ENCODE assay signal across 21 cellular contexts in genomic region chr6:129630606-129631005, GRCh38.
DNase-seq lines count a peak whose midpoint lies in the region; ATAC-seq, FAIRE-seq and TF ChIP-seq lines count a peak whose summit lies in the region.
"Had no signal": no experiment of that assay in that cellular context is flagged by ENCODE, and none has a peak within 500 bp of the region (broad histone marks: within the 10 kb centered on the region; RNA-seq: fewer than 3 reads in every experiment).

No MANE protein-coding gene starts in this region.

- no peaks in the 10 kb centered on the region for H3K27me3 ChIP-seq in K562 (ENCODE audit: control insufficient read depth in 2 of 2, insufficient read depth in 2 of 2, low read length in 2 of 2)
- H3K27me3 ChIP-seq: BE2C had no signal

- H4K20me1 ChIP-seq in K562 (replicated peaks; ENCODE audit: control insufficient read depth, insufficient read depth, low read length): no peaks in the 10 kb centered on the region

- TF ChIP-seq RAD21 in K562 (CRISPR knock-in tag; conservative IDR thresholded peaks at IDR 0.05 in 1 of 2, IDR thresholded peaks at IDR 0.05 in 1 of 2): no peak

- CTCF ChIA-PET in K562 (lab: Yijun Ruan, JAX; ENCODE audit: low intra/inter-chr PET ratio): no interaction called here

- peak; percentile 13 for FAIRE-seq in HTR-8/SVneo (lab: Jason Lieb, UNC)
- no peak for FAIRE-seq in K562 (lab: Jason Lieb, UNC)
- FAIRE-seq: A204.1, GM12891 had no signal

- no peak for TF ChIP-seq POLR2A in K562 (conservative IDR thresholded peaks at IDR 0.05)

- WGBS in K562 (ENCODE audit: insufficient coverage, low coverage, missing lambda C conversion rate): 47% methylated on average over 1 of the region's 1 CpG

- TF ChIP-seq CTCF in K562 (IDR thresholded peaks at IDR 0.05 in 2 of 3, conservative IDR thresholded peaks at IDR 0.05 in 1 of 3; ENCODE audit: insufficient read depth in 2 of 3, low read depth in 1 of 3, low read length in 3 of 3) (no peak), omental fat pad (IDR thresholded peaks at IDR 0.05) (no peak)

- H3K36me3 ChIP-seq in K562 (ENCODE audit: control insufficient read depth, insufficient read depth, low read length): peaks cover 22% of the 10 kb centered on the region
- H3K36me3 ChIP-seq: BE2C had no signal

- in situ Hi-C loops in K562 (cut with MboI): no loop called here

- ATAC-seq in GM21717 (IDR thresholded peaks at IDR 0.05; ENCODE audit: unreplicated experiment): peak; percentile 45
- peak; percentile 46; the same call in 1 of the 3 replicates for ATAC-seq in K562
- peak; percentile 27 for ATAC-seq in omental fat pad (ENCODE audit: low FRiP score)
- ATAC-seq in HG02973 (IDR thresholded peaks at IDR 0.05; ENCODE audit: unreplicated experiment): no peak
- ATAC-seq: GM23338 had no signal

- H3K4me2 ChIP-seq in K562 (ENCODE audit: insufficient read depth, low read length): no peak overlapping the region
- H3K4me2 ChIP-seq: GM23338 had no signal

- POLR2A ChIA-PET in K562 (lab: Yijun Ruan, JAX): interaction anchor here (2.3 kb wide), 1 partner anchor 7 kb away, joined by 7 read pairs; no protein-coding TSS in a partner anchor

- no peaks in the 10 kb centered on the region for H3K9me3 ChIP-seq in K562 (replicated peaks; ENCODE audit: control insufficient read depth, insufficient read depth, low read depth, low read length)
- H3K9me3 ChIP-seq: BE2C had no signal

- H3K9me1 ChIP-seq in K562 (ENCODE audit: control insufficient read depth, insufficient read depth, low read length): no peaks in the 10 kb centered on the region

- no peak overlapping the region for H2AFZ ChIP-seq in K562 (ENCODE audit: low read depth, low read length)
- H2AFZ ChIP-seq: GM23338 had no signal

- no peak for TF ChIP-seq EP300 in K562 (IDR thresholded peaks at IDR 0.05; ENCODE audit: low read length)

- H3K79me2 ChIP-seq in K562 (ENCODE audit: control insufficient read depth, insufficient read depth, low read length): no peaks in the 10 kb centered on the region

- no peaks in the 10 kb centered on the region for H3K4me1 ChIP-seq in K562 (replicated peaks in 1 of 2; ENCODE audit: control insufficient read depth in 2 of 2, insufficient read depth in 2 of 2, low read length in 2 of 2)
- H3K4me1 ChIP-seq: BE2C had no signal

- no TSS peak for BruUV-seq in K562 (replicated peaks; lab: Mats Ljungman, UMichigan)

- intact Hi-C loops in K562 (cut with micrococcal nuclease): no loop called here

- no peak overlapping the region for H3K9ac ChIP-seq in K562 (ENCODE audit: insufficient read depth in 1 of 2, low read depth in 2 of 2, low read length in 2 of 2)

- DNase-seq in HTR-8/SVneo (ENCODE audit: insufficient read length, low spot score) (no peak), K562 (ENCODE audit: extremely low read depth in 1 of 4, low spot score in 3 of 4) (no peak), omental fat pad (ENCODE audit: low spot score) (no peak), H4 (ENCODE audit: low spot score) (no peak)
- DNase-seq: ACHN; BE2C; C1 segment of cervical spinal cord; CD4-positive, CD25-positive, alpha-beta regulatory T cell; CD8-positive, alpha-beta memory T cell; COR-L47; DMS 273 treated with DMSO at 0.1 percent for 48 hours; DMS53; DND-41; EL; H7 had no signal

- H3K4me3 ChIP-seq in K562: no peak overlapping the region
- H3K4me3 ChIP-seq: GM23338 had no signal

- no peak overlapping the region for H3K27ac ChIP-seq in K562 (ENCODE audit: extremely low read depth, low read depth, low read length)
- H3K27ac ChIP-seq: HL-60 had no signal

TF ChIP-seq in K562, 482 proteins besides CTCF, POLR2A, EP300 and RAD21:
- TF ChIP-seq, protein P1, sequence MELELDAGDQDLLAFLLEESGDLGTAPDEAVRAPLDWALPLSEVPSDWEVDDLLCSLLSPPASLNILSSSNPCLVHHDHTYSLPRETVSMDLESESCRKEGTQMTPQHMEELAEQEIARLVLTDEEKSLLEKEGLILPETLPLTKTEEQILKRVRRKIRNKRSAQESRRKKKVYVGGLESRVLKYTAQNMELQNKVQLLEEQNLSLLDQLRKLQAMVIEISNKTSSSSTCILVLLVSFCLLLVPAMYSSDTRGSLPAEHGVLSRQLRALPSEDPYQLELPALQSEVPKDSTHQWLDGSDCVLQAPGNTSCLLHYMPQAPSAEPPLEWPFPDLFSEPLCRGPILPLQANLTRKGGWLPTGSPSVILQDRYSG (tag; conservative IDR thresholded peaks at IDR 0.05; ENCODE audit: low read depth): no peak
- TF ChIP-seq EWSR1 (IDR thresholded peaks at IDR 0.05; ENCODE audit: borderline replicate concordance, low read depth, partially characterized antibody) (no peak), PURB (CRISPR knock-in tag; IDR thresholded peaks at IDR 0.05; ENCODE audit: low read depth) (no peak), PTTG1 (tag; IDR thresholded peaks at IDR 0.05; ENCODE audit: low read depth) (no peak), BRD4 (IDR thresholded peaks at IDR 0.05) (no peak), ZNF253 (CRISPR knock-in tag; conservative IDR thresholded peaks at IDR 0.05) (no peak), HCFC1 (IDR thresholded peaks at IDR 0.05; ENCODE audit: low read depth, low read length) (no peak), KLF6 (CRISPR knock-in tag; IDR thresholded peaks at IDR 0.05; ENCODE audit: borderline replicate concordance) (no peak), TEAD4 (IDR thresholded peaks at IDR 0.05; ENCODE audit: low read length) (no peak), TEAD4 (CRISPR knock-in tag; IDR thresholded peaks at IDR 0.05; ENCODE audit: borderline replicate concordance) (no peak), ERF (CRISPR knock-in tag; IDR thresholded peaks at IDR 0.05) (no peak), PCBP2 (IDR thresholded peaks at IDR 0.05; ENCODE audit: low read depth, low read length, poor library complexity, severe bottlenecking) (no peak), SMAD3 (CRISPR knock-in tag; conservative IDR thresholded peaks at IDR 0.05) (no peak), RFX1 (IDR thresholded peaks at IDR 0.05) (no peak), ZHX1 (conservative IDR thresholded peaks at IDR 0.05; ENCODE audit: low read length) (no peak), POLR2AphosphoS2 (IDR thresholded peaks at IDR 0.05; ENCODE audit: low read length) (no peak), RBM14 (IDR thresholded peaks at IDR 0.05; ENCODE audit: borderline replicate concordance, insufficient read depth, low read depth, low read length) (no peak), ZNF184 (CRISPR knock-in tag; IDR thresholded peaks at IDR 0.05) (no peak)
- TF ChIP-seq, protein P2, sequence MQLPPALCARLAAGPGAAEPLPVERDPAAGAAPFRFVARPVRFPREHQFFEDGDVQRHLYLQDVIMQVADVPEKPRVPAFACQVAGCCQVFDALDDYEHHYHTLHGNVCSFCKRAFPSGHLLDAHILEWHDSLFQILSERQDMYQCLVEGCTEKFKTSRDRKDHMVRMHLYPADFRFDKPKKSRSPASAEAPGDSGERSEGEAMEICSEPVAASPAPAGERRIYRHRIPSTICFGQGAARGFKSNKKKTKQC (CRISPR knock-in tag; IDR thresholded peaks at IDR 0.05): no peak
